ENCODE assay signal across 11 cellular contexts in the genomic region with DNA sequence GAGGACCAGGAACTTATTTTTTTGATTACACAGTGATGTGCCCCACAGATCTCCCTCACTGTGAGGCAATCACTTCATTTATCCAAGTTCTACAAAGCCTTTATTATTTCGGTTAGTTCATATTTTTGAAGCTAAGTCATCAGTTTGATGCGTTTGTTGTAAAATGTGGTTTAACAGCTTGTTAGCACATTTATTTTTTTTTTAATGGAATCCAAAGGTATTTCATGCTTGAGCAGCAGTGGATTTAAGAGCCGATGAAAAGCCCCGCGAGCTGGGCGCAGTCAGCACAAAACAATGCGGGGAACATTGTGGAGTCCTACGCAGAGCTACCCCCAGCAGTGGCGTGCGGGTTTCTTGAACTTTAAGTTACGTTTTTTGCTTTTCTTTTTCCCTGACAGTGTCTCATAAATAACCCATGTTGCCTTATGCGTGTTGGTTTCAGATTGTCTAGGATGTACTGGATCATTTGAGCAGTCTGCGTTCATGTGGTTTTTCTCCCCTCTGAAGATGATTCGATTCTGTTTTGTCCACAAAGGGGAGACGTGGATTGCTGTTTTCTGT.
DNase-seq lines count a peak whose midpoint lies in the region; ATAC-seq and TF ChIP-seq lines count a peak whose summit lies in the region.
"Had no signal": no experiment of that assay in that cellular context is flagged by ENCODE, and none has a peak within 500 bp of the region (broad histone marks: within the 10 kb centered on the region; RNA-seq: fewer than 3 reads in every experiment).

No MANE protein-coding gene starts in this region.

- H3K4me3 ChIP-seq in A673 (ENCODE audit: low read depth, low read length, poor library complexity, severe bottlenecking) (no peak overlapping the region), MG63 (peak overlapping the region; percentile 24), epithelial cell of proximal tubule (ENCODE audit: low read depth, low read length) (peak overlapping the region; percentile 49)

- H3K27me3 ChIP-seq in A673 (replicated peaks; ENCODE audit: insufficient read depth, low read depth, low read length, poor library complexity) (peaks cover 16% of the 10 kb centered on the region), MG63 (peaks cover 6% of the 10 kb centered on the region)
- H3K27me3 ChIP-seq: BE2C had no signal

- H3K27ac ChIP-seq in A673 (ENCODE audit: low read depth, low read length, poor library complexity, severe bottlenecking) = no peak overlapping the region

- no peaks in the 10 kb centered on the region for H3K9me3 ChIP-seq in A673 (ENCODE audit: low read depth, low read length, poor library complexity, severe bottlenecking)
- no peaks in the 10 kb centered on the region for H3K9me3 ChIP-seq in MG63
- H3K9me3 ChIP-seq: BE2C had no signal

- no TSS peak for BruUV-seq in A673 (replicated peaks; lab: Mats Ljungman, UMichigan)

- POLR2A ChIA-PET in A673 (lab: Charles Lee; ENCODE audit: low non-redundant PET) = interaction anchor here (1.1 kb wide), 1 partner anchor 92 kb away, joined by 3 read pairs; no protein-coding TSS in a partner anchor

- TF ChIP-seq CTCF in A673 (conservative IDR thresholded peaks at IDR 0.05; ENCODE audit: low read depth, low read length) = no peak
- TF ChIP-seq CTCF in epithelial cell of proximal tubule (conservative IDR thresholded peaks at IDR 0.05; ENCODE audit: low read depth, low read length) = no peak

- DNase-seq in A673 (ENCODE audit: low spot score) = peak; percentile 0
- peak; percentile 48 for DNase-seq in MG63
- DNase-seq in epithelial cell of proximal tubule (ENCODE audit: low read depth) = peak; percentile 98
- peak; percentile 17 for DNase-seq in myocyte (ENCODE audit: low read depth)
- DNase-seq in activated naive CD4-positive, alpha-beta T cell (lab: John Stamatoyannopoulos, UW) = no peak
- no peak for DNase-seq in NCI-H1694 treated with DMSO at 0.1 percent for 48 hours (lab: John Stamatoyannopoulos, UW)
- DNase-seq: activated CD4-positive, alpha-beta T cell treated with anti-CD3 and anti-CD28 coated beads, Interleukin-2, amount 10 ng/mL, durations not matched to agents 7 days and 5 days; BE2C; KG1 had no signal

- intact Hi-C loops in A673 (cut with micrococcal nuclease; ENCODE audit: unreplicated experiment) = no loop called here

- H3K36me3 ChIP-seq in A673 (ENCODE audit: insufficient read depth, low read length, poor library complexity, severe bottlenecking) = no peaks in the 10 kb centered on the region
- H3K36me3 ChIP-seq in MG63 = no peaks in the 10 kb centered on the region
- H3K36me3 ChIP-seq: BE2C had no signal

- no peaks in the 10 kb centered on the region for H3K4me1 ChIP-seq in A673 (ENCODE audit: insufficient read depth, low read length, poor library complexity, severe bottlenecking)
- H3K4me1 ChIP-seq: BE2C had no signal

- ATAC-seq in HG02571 (IDR thresholded peaks at IDR 0.05; ENCODE audit: unreplicated experiment) (no peak), HG02642 (IDR thresholded peaks at IDR 0.05; ENCODE audit: poor library complexity, unreplicated experiment) (no peak)

- CTCF ChIA-PET in A673 (lab: Charles Lee) = no interaction called here

Comparison
In these comparisons a context has a peak if more than half of its experiments do, and no peak if none do; other contexts are left out.
1. DNase-seq: peak in A673 (single experiment), MG63 (single experiment), epithelial cell of proximal tubule (single experiment) and myocyte (single experiment); none in activated naive CD4-positive, alpha-beta T cell (0 of 4) and NCI-H1694 treated with DMSO at 0.1 percent for 48 hours (single experiment).